Comparison of ENCODE assay signal across 10 cellular contexts in the genomic region with DNA sequence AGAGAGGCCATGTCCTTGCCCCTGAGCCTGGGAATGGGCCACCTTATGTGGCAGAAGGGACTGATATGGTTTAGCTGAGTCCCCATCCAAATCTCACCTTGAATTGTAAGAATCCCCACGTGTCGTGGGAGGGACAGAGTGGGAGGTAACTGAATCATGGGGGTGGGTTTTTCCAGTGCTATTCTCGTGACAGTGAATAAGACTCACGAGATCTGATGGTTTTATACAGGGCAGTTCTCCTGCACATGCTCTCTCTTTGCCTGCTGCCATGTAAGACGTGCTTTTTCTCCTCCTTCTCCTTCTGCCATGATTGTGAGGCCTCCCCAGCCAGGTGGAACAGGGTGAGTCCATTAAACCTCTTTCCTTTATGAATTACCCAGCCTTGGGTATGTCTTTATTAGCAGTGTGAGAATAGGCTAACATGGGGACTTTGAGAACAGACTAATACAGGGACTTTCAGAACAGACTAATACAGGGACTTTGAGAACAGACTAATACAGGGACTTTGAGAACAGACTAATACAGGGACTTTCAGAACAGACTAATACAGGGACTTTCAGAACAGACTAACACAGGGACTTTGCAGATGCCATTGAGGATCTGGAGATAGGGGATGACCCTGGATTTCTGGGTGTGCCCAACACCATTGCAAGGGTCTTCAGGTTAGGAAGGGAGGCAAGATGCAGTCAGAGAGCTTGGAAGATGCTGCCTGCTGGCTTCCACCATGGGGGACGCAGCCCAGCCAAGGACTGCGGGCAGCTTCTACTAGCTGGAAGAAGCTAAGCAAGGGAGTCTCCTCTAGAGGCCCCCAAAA.
DNase-seq lines count a peak whose midpoint lies in the region; ATAC-seq, FAIRE-seq and TF ChIP-seq lines count a peak whose summit lies in the region.
"Had no signal": no experiment of that assay in that cellular context is flagged by ENCODE, and none has a peak within 500 bp of the region (broad histone marks: within the 10 kb centered on the region; RNA-seq: fewer than 3 reads in every experiment).

No MANE protein-coding gene starts in this region.

- no peak overlapping the region; the same call in 1 of the 2 replicates for H3K4me2 ChIP-seq in GM12878 (ENCODE audit: control insufficient read depth, insufficient read depth)

- no peak overlapping the region; the same call in 1 of the 2 replicates for H2AFZ ChIP-seq in GM12878 (ENCODE audit: control insufficient read depth, low read depth, low read length)

- DNase-seq in GM18507 (ENCODE audit: extremely low spot score, insufficient read length, low read depth) (no peak), GM12878 (ENCODE audit: low read depth, low spot score) (peak; percentile 34), GM13977 (ENCODE audit: low spot score) (no peak), hippocampal formation (lab: John Stamatoyannopoulos, UW) (no peak), SIG-M5 treated with dmso at 0.1 percent for 504 hours (lab: John Stamatoyannopoulos, UW; ENCODE audit: unreplicated experiment) (no peak)
- DNase-seq: activated CD4-positive, alpha-beta T cell treated with anti-CD3 and anti-CD28 coated beads for 1 hour; CD8-positive, alpha-beta memory T cell had no signal

- ATAC-seq in GM19351 (IDR thresholded peaks at IDR 0.05; ENCODE audit: unreplicated experiment) (peak; percentile 62), HG02938 (IDR thresholded peaks at IDR 0.05; ENCODE audit: unreplicated experiment) (peak; percentile 74), GM12878 (peak; percentile 73)

- H3K4me3 ChIP-seq in GM12878: no peak overlapping the region
- H3K4me3 ChIP-seq: SJSA1 had no signal

- TF ChIP-seq EP300 in GM12878 (IDR thresholded peaks at IDR 0.05; ENCODE audit: borderline replicate concordance in 1 of 2, control insufficient read depth in 1 of 2, low read depth in 2 of 2, low read length in 2 of 2): no peak

- intact Hi-C loops in GM12878 (cut with micrococcal nuclease; ENCODE audit: unreplicated experiment): no loop called here

- H3K27me3 ChIP-seq in GM12878 (replicated peaks in 1 of 2; ENCODE audit: control insufficient read depth in 2 of 2, insufficient read depth in 2 of 2, low read length in 1 of 2): no peaks in the 10 kb centered on the region
- H3K27me3 ChIP-seq: SJSA1 had no signal

- WGBS in GM12878 (ENCODE audit: insufficient coverage, insufficient replicate concordance, low lambda C conversion rate, missing lambda C conversion rate): 32% methylated on average over 7 of the region's 7 CpGs

- H3K4me1 ChIP-seq in GM12878 (ENCODE audit: control insufficient read depth, insufficient read depth, low read length): peaks cover 17% of the 10 kb centered on the region
- H3K4me1 ChIP-seq: SJSA1 had no signal

- SMC1A ChIA-PET in GM12878 (lab: Charles Lee; ENCODE audit: uncharacterized antibody, unreplicated experiment): no interaction called here

- peak; percentile 66 for FAIRE-seq in GM18507 (lab: Jason Lieb, UNC)
- peak; percentile 81 for FAIRE-seq in GM12878 (lab: Jason Lieb, UNC)

- RAD21 ChIA-PET in GM12878 (lab: Charles Lee; ENCODE audit: unreplicated experiment): no interaction called here

- no peak for TF ChIP-seq CTCF in GM12878 (IDR thresholded peaks at IDR 0.05 in 2 of 3, conservative IDR thresholded peaks at IDR 0.05 in 1 of 3; ENCODE audit: control insufficient read depth in 2 of 3, extremely low read depth in 1 of 3, insufficient read depth in 1 of 3, low read depth in 3 of 3, low read length in 3 of 3)
- no peak for TF ChIP-seq CTCF in GM13977 (IDR thresholded peaks at IDR 0.05; ENCODE audit: extremely low read depth, insufficient read depth, missing control alignments)

- CTCF ChIA-PET in GM12878 (lab: Yijun Ruan, JAX): no interaction called here

- peak overlapping the region; percentile 15; the same call in 1 of the 2 replicates for H3K9ac ChIP-seq in GM12878 (ENCODE audit: control insufficient read depth, insufficient read depth, low read length)

- no peaks in the 10 kb centered on the region for H4K20me1 ChIP-seq in GM12878 (ENCODE audit: control insufficient read depth, insufficient read depth)

- H3K9me3 ChIP-seq in GM12878 (replicated peaks; ENCODE audit: control insufficient read depth, insufficient read depth, low read length): peaks cover 21% of the 10 kb centered on the region
- H3K9me3 ChIP-seq: SJSA1 had no signal

- TF ChIP-seq POLR2A in GM12878 (IDR thresholded peaks at IDR 0.05; ENCODE audit: low read depth, low read length): no peak

- POLR2A ChIA-PET in GM12878 (lab: Charles Lee): no interaction called here

- in situ Hi-C loops in GM12878 (cut with MboI) (no loop called here), GM13977 (cut with MboI; ENCODE audit: low pct_unique_long_range_greater_than_20kb, low sequenced_read_pairs, unreplicated experiment) (no loop called here)

- H3K27ac ChIP-seq in GM12878 (ENCODE audit: control insufficient read depth, insufficient read depth): peak overlapping the region; percentile 80
- H3K27ac ChIP-seq: SJSA1 had no signal

- H3K36me3 ChIP-seq in GM12878 (ENCODE audit: control insufficient read depth in 2 of 2, insufficient read depth in 2 of 2, low read length in 1 of 2): no peaks in the 10 kb centered on the region
- H3K36me3 ChIP-seq: SJSA1 had no signal

- BruUV-seq in GM12878 (replicated peaks; lab: Mats Ljungman, UMichigan): no TSS peak

- no peak for TF ChIP-seq RAD21 in GM12878 (IDR thresholded peaks at IDR 0.05; ENCODE audit: insufficient read depth, low read depth, low read length)

- no peaks in the 10 kb centered on the region for H3K79me2 ChIP-seq in GM12878 (ENCODE audit: control insufficient read depth, insufficient read depth, low read length)

TF ChIP-seq in GM12878, 131 proteins besides CTCF, POLR2A, EP300 and RAD21:
- TF ChIP-seq TCF12 (IDR thresholded peaks at IDR 0.05; ENCODE audit: low read depth, low read length) (0 out of 2 replicates have a peak, but pooled peaks have one; percentile 16), IRF4 (IDR thresholded peaks at IDR 0.05; ENCODE audit: low read depth, low read length) (0 out of 2 replicates have a peak, but pooled peaks have one; percentile 9), NBN (IDR thresholded peaks at IDR 0.05) (no peak), BCL11A (IDR thresholded peaks at IDR 0.05; ENCODE audit: low read depth, low read length) (0 out of 2 replicates have a peak, but pooled peaks have one; percentile 5), TCF3 (IDR thresholded peaks at IDR 0.05; ENCODE audit: borderline replicate concordance, insufficient read depth, low read depth, low read length) (0 out of 2 replicates have a peak, but pooled peaks have one; percentile 30), CBX5 (IDR thresholded peaks at IDR 0.05; ENCODE audit: low read depth) (peak; percentile 99), CREM (IDR thresholded peaks at IDR 0.05; ENCODE audit: low read depth) (no peak), BHLHE40 (IDR thresholded peaks at IDR 0.05; ENCODE audit: borderline replicate concordance in 1 of 2, low read depth in 2 of 2, low read length in 1 of 2) (peak in 1 of 2 experiments; percentile 23; a peak in 1 of 4 replicates), RBBP5 (conservative IDR thresholded peaks at IDR 0.05) (no peak), MEF2A (IDR thresholded peaks at IDR 0.05; ENCODE audit: insufficient read depth, low read depth, low read length) (0 out of 2 replicates have a peak, but pooled peaks have one; percentile 34), LARP7 (IDR thresholded peaks at IDR 0.05) (no peak), BCL3 (IDR thresholded peaks at IDR 0.05; ENCODE audit: borderline replicate concordance, insufficient read depth, low read depth, low read length, poor library complexity, severe bottlenecking) (no peak), JUNB (IDR thresholded peaks at IDR 0.05) (peak; percentile 51), EED (IDR thresholded peaks at IDR 0.05; ENCODE audit: low read depth) (peak; percentile 51; the same call in 1 of the 2 replicates)
- TF ChIP-seq, protein P1, sequence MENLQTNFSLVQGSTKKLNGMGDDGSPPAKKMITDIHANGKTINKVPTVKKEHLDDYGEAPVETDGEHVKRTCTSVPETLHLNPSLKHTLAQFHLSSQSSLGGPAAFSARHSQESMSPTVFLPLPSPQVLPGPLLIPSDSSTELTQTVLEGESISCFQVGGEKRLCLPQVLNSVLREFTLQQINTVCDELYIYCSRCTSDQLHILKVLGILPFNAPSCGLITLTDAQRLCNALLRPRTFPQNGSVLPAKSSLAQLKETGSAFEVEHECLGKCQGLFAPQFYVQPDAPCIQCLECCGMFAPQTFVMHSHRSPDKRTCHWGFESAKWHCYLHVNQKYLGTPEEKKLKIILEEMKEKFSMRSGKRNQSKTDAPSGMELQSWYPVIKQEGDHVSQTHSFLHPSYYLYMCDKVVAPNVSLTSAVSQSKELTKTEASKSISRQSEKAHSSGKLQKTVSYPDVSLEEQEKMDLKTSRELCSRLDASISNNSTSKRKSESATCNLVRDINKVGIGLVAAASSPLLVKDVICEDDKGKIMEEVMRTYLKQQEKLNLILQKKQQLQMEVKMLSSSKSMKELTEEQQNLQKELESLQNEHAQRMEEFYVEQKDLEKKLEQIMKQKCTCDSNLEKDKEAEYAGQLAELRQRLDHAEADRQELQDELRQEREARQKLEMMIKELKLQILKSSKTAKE (IDR thresholded peaks at IDR 0.05; ENCODE audit: low read depth, poor library complexity, severe bottlenecking): peak; percentile 27
